In the genomic region with DNA sequence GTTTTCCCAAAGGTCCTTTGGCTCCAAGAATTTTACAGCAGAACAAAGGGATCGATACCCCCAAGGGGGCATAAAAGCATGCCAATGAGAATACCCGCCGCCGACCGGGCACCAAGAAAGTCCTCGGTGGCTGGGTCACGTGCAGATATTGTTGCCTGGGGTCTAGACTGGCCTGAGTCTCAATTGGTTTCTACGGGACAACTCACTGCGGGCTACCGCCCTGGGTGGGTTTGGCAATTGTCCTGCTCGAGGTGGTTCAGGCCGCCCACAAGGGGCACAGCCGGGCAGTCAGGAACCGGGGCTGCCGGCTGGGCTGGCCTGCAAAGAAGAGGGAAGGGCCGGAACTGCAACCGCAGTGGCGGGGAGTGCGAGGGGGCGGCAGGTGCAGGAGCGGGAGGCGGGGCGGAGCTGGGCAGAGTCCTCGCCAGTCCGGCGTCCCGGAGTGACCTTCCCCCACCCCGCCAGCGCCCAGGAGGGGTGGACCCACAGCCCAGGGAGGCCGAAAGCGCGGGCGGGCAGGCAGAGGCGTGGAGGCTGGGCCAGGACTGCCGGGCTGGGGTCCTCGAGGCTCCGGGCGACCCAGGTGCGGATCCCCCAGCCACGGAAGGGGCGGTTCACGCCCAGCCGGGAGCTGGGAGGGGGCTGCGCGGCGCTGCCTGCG, we compare ENCODE assay signal across 8 cellular contexts. TPM values are rescaled to one million over a fixed set of nuclear protein-coding genes. Genes with fewer than 3 reads are reported as not detected.
DNase-seq lines count a peak whose midpoint lies in the region; ATAC-seq and TF ChIP-seq lines count a peak whose summit lies in the region.

No MANE protein-coding gene starts in this region.

- intact Hi-C loops in left lung (cut with DNase I): no loop called here

- no peaks in the 10 kb centered on the region for H3K9me3 ChIP-seq in left lung

- peak; percentile 58 for DNase-seq in activated CD4-positive, CD25-positive, alpha-beta regulatory T cell treated with anti-CD3 and anti-CD28 coated beads, Interleukin-2, amount 50 U/mL, for 72 hours
- peak; percentile 76 for DNase-seq in H4 (ENCODE audit: low spot score)
- peak; percentile 66 for DNase-seq in LHCN-M2 (ENCODE audit: low read depth)
- DNase-seq in T-cell: peak in 9 of 34 experiments; percentile 4 to 33 (median 12)
- DNase-seq in choroid plexus epithelial cell (ENCODE audit: low read depth): no peak
- DNase-seq in left lung: peak; percentile 89 to 94

- H3K36me3 ChIP-seq in left lung: no peaks in the 10 kb centered on the region

- H3K4me1 ChIP-seq in left lung: peaks cover 8 to 49% of the 10 kb centered on the region in 2 donors

- H3K4me1 Mint-ChIP-seq in T-cell: peaks cover 34 to 46% (median 37%) of the 10 kb centered on the region in 3 donors
- H3K4me1 Mint-ChIP-seq in stimulated activated memory B cell treated with anti-CD40 and anti-IgM and Interleukin-4, amounts not matched to agents 10 μg/mL and 1 μg/mL and 100 μg/mL, for 72 hours: peaks cover 45% of the 10 kb centered on the region

- peak overlapping the region; percentile 86 to 95 for H3K27ac ChIP-seq in left lung

- no peak for ATAC-seq in activated CD4-positive, CD25-positive, alpha-beta regulatory T cell treated with anti-CD3 and anti-CD28 coated beads, Interleukin-2, amount 50 U/mL, for 24 hours
- ATAC-seq in T-cell (replicated peaks in 1 of 4): peak; percentile 3 to 13 (median 6)
- peak; percentile 62 for ATAC-seq in left lung
- peak; percentile 26 for ATAC-seq in stimulated activated memory B cell treated with anti-CD40 and anti-IgM and Interleukin-4, amounts not matched to agents 10 μg/mL and 1 μg/mL and 100 μg/mL, for 72 hours

- CTCF ChIA-PET in T-cell (lab: Charles Lee): interaction anchor here in 1 of 2 donors (1.1 kb wide), 1 partner anchor 26 kb away, joined by 4 read pairs; no protein-coding TSS in a partner anchor

- H3K4me3 Mint-ChIP-seq in T-cell: peak overlapping the region; percentile 73 to 83 (median 76)
- peak overlapping the region; percentile 91 for H3K4me3 Mint-ChIP-seq in stimulated activated memory B cell treated with anti-CD40 and anti-IgM and Interleukin-4, amounts not matched to agents 10 μg/mL and 1 μg/mL and 100 μg/mL, for 72 hours

- H3K27ac Mint-ChIP-seq in T-cell: no peak overlapping the region
- H3K27ac Mint-ChIP-seq in stimulated activated memory B cell treated with anti-CD40 and anti-IgM and Interleukin-4, amounts not matched to agents 10 μg/mL and 1 μg/mL and 100 μg/mL, for 72 hours: no peak overlapping the region

- H3K9me3 Mint-ChIP-seq in T-cell: no peaks in the 10 kb centered on the region
- no peaks in the 10 kb centered on the region for H3K9me3 Mint-ChIP-seq in stimulated activated memory B cell treated with anti-CD40 and anti-IgM and Interleukin-4, amounts not matched to agents 10 μg/mL and 1 μg/mL and 100 μg/mL, for 72 hours

- no peaks in the 10 kb centered on the region for H3K36me3 Mint-ChIP-seq in T-cell
- H3K36me3 Mint-ChIP-seq in stimulated activated memory B cell treated with anti-CD40 and anti-IgM and Interleukin-4, amounts not matched to agents 10 μg/mL and 1 μg/mL and 100 μg/mL, for 72 hours: no peaks in the 10 kb centered on the region

- peaks cover 0 to 50% of the 10 kb centered on the region in 2 donors for H3K27me3 ChIP-seq in left lung

- TF ChIP-seq CTCF in choroid plexus epithelial cell (conservative IDR thresholded peaks at IDR 0.05; ENCODE audit: low read depth, low read length): no peak
- TF ChIP-seq CTCF in left lung (IDR thresholded peaks at IDR 0.05): no peak

- no peaks in the 10 kb centered on the region for H3K27me3 Mint-ChIP-seq in T-cell
- H3K27me3 Mint-ChIP-seq in stimulated activated memory B cell treated with anti-CD40 and anti-IgM and Interleukin-4, amounts not matched to agents 10 μg/mL and 1 μg/mL and 100 μg/mL, for 72 hours: peaks cover 23% of the 10 kb centered on the region

- H3K4me3 ChIP-seq in choroid plexus epithelial cell (ENCODE audit: low read depth, low read length) (peak overlapping the region; percentile 87), left lung (peak overlapping the region; percentile 64 to 82)

- POLR2A ChIA-PET in T-cell (lab: Charles Lee): no interaction called here

RNA-seq across cellular contexts. Expression of gene ATP1B1, which starts 0.9 kb away (rescaled TPM):
- total RNA-seq in H4 (2014; rRNA removed; shearing (Covaris generic)): 32.0 and 49.2 TPM in 2 replicates
- total RNA-seq in LHCN-M2 (2014; rRNA removed) (16.1 and 22.6 TPM in 2 replicates), T-cell (1 to 10 TPM; 2.5 to 6.1 (median 3.9) TPM), left lung (100 to 1,000 TPM; 288 to 295 TPM)
- 22.2 TPM for polyA plus RNA-seq in LHCN-M2 (2012)

Comparison
In these comparisons a context has a peak if more than half of its experiments do, and no peak if none do; other contexts are left out.
1. ATAC-seq: peak in T-cell (4 of 4), left lung (single experiment) and stimulated activated memory B cell treated with anti-CD40 and anti-IgM and Interleukin-4, amounts not matched to agents 10 μg/mL and 1 μg/mL and 100 μg/mL, for 72 hours (single experiment); none in activated CD4-positive, CD25-positive, alpha-beta regulatory T cell treated with anti-CD3 and anti-CD28 coated beads, Interleukin-2, amount 50 U/mL, for 24 hours (0 of 2).